Comparison of ENCODE assay signal across 1 cellular context in genomic region chr5:78634634-78635033, GRCh38.
TF ChIP-seq lines count a peak whose summit lies in the region.

No MANE protein-coding gene starts in this region.

TF ChIP-seq in endothelial cell of umbilical vein, 7 proteins besides CTCF, POLR2A, EP300 and RAD21:
- TF ChIP-seq JUN (IDR thresholded peaks at IDR 0.05; ENCODE audit: borderline replicate concordance, insufficient read depth, insufficient read length, low read depth) = no peak
- no peak for TF ChIP-seq MYC (IDR thresholded peaks at IDR 0.05; ENCODE audit: low read depth, low read length)
- no peak for TF ChIP-seq EZH2 (IDR thresholded peaks at IDR 0.05; ENCODE audit: borderline replicate concordance, low read depth, low read length, severe bottlenecking)
- no peak for TF ChIP-seq GATA2 (IDR thresholded peaks at IDR 0.05; ENCODE audit: insufficient read depth, insufficient read length, low read depth, low read length)
- TF ChIP-seq FOS (IDR thresholded peaks at IDR 0.05; ENCODE audit: borderline replicate concordance, insufficient read depth, low read length) = no peak
- TF ChIP-seq POLR2AphosphoS5 (IDR thresholded peaks at IDR 0.05; ENCODE audit: insufficient read depth, low read depth, low read length) = no peak
- TF ChIP-seq, protein P1, sequence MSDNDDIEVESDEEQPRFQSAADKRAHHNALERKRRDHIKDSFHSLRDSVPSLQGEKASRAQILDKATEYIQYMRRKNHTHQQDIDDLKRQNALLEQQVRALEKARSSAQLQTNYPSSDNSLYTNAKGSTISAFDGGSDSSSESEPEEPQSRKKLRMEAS (IDR thresholded peaks at IDR 0.05; ENCODE audit: insufficient read depth, insufficient read length) = no peak
